ENCODE assay signal across 1 cellular context in the genomic region with DNA sequence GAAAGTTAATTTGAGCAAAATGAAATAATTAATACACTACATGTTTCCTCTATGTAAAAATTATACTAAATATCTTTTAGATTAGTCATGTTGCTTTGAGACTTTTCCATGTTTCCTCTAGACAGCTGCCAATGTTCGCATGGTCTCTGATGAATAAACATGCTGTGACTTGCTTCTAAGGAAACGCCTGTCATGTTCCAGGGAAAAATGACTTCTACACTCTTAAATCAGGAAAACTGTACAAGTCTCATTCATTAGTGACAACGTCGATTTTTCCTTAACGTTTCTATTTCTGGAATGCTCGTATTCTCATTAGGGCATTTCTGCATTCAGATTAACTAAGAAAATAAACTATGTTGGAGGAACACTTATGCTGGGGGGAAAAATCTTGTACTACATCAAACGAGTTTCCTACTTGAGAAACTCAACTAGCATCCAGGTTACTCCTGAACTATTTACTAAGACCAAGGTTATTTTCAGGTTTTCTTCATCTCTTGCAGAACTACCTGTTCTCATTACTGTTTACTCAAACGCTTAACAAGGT.
TF ChIP-seq lines count a peak whose summit lies in the region.

No MANE protein-coding gene starts in this region.

TF ChIP-seq in SK-N-SH, 30 proteins besides CTCF, POLR2A, EP300 and RAD21 (continued from another document):
- TF ChIP-seq, protein P1, sequence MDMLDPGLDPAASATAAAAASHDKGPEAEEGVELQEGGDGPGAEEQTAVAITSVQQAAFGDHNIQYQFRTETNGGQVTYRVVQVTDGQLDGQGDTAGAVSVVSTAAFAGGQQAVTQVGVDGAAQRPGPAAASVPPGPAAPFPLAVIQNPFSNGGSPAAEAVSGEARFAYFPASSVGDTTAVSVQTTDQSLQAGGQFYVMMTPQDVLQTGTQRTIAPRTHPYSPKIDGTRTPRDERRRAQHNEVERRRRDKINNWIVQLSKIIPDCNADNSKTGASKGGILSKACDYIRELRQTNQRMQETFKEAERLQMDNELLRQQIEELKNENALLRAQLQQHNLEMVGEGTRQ (IDR thresholded peaks at IDR 0.05; ENCODE audit: borderline replicate concordance, low read depth, low read length) = no peak
TF ChIP-seq in SK-N-SH: peak in this region for 2.
